22 cellular contexts compared by ENCODE assay signal in the genomic region with DNA sequence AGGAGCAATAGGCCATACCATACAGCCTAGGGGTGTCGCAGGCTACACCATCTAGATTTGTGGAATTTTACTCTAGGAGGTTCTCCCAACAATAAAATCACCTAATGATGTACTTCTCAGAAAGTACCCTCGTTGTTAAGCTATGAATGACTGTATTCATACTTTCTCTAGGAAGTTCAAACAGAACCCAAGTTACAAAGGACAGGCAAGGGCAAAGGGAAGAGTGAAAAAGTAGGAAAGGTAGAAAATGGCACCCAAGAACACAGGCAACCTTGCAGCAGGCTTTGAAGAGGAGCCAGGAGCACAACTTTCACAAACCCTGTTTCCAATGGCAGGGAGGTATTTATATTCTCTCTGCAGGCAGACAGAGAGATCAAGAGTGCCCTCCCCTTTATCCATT.
"Had no signal": no experiment of that assay in that cellular context is flagged by ENCODE, and none has a peak within 500 bp of the region (broad histone marks: within the 10 kb centered on the region; RNA-seq: fewer than 3 reads in every experiment).

No MANE protein-coding gene starts in this region.

- H3K27ac ChIP-seq: coronary artery, pancreas, testis, tibial nerve, upper lobe of right lung, vagina had no signal

- H3K9me3 Mint-ChIP-seq: naive thymus-derived CD4-positive, alpha-beta T cell; neural crest cell; stimulated activated memory B cell treated with anti-CD40 and anti-IgM and Interleukin-4, amounts not matched to agents 10 μg/mL and 1 μg/mL and 100 μg/mL, for 72 hours; stimulated activated naive CD8-positive, alpha-beta T cell treated with anti-CD3 and anti-CD28 coated beads, Interleukin-15, amount 100 ng/mL, for 72 hours had no signal

- H3K27ac Mint-ChIP-seq: naive thymus-derived CD4-positive, alpha-beta T cell; progenitor cell of endocrine pancreas; stimulated activated memory B cell treated with anti-CD40 and anti-IgM and Interleukin-4, amounts not matched to agents 10 μg/mL and 1 μg/mL and 100 μg/mL, for 72 hours; stimulated activated naive CD8-positive, alpha-beta T cell treated with anti-CD3 and anti-CD28 coated beads, Interleukin-15, amount 100 ng/mL, for 72 hours had no signal

- H3K4me1 ChIP-seq: heart right ventricle had no signal

- ATAC-seq: esophagus mucosa; heart right ventricle; naive thymus-derived CD4-positive, alpha-beta T cell; pancreas; right cardiac atrium; stimulated activated memory B cell treated with anti-CD40 and anti-IgM and Interleukin-4, amounts not matched to agents 10 μg/mL and 1 μg/mL and 100 μg/mL, for 72 hours; stimulated activated naive CD8-positive, alpha-beta T cell treated with anti-CD3 and anti-CD28 coated beads, Interleukin-15, amount 100 ng/mL, for 72 hours; upper lobe of right lung had no signal

- H3K4me3 Mint-ChIP-seq: naive thymus-derived CD4-positive, alpha-beta T cell; neural crest cell; stimulated activated memory B cell treated with anti-CD40 and anti-IgM and Interleukin-4, amounts not matched to agents 10 μg/mL and 1 μg/mL and 100 μg/mL, for 72 hours; stimulated activated naive CD8-positive, alpha-beta T cell treated with anti-CD3 and anti-CD28 coated beads, Interleukin-15, amount 100 ng/mL, for 72 hours had no signal

- H3K27me3 Mint-ChIP-seq: naive thymus-derived CD4-positive, alpha-beta T cell; progenitor cell of endocrine pancreas; stimulated activated memory B cell treated with anti-CD40 and anti-IgM and Interleukin-4, amounts not matched to agents 10 μg/mL and 1 μg/mL and 100 μg/mL, for 72 hours; stimulated activated naive CD8-positive, alpha-beta T cell treated with anti-CD3 and anti-CD28 coated beads, Interleukin-15, amount 100 ng/mL, for 72 hours had no signal

- H3K4me3 ChIP-seq: coronary artery, heart right ventricle, pancreas, testis, tibial nerve, upper lobe of right lung, vagina had no signal

- H3K27me3 ChIP-seq: heart right ventricle, pancreas, testis, tibial nerve, upper lobe of right lung, vagina had no signal

- FAIRE-seq: frontal cortex, islet of Langerhans, pancreas had no signal

- H3K9me3 ChIP-seq: heart right ventricle, pancreas, testis, tibial nerve, upper lobe of right lung, vagina had no signal

- H3K4me1 Mint-ChIP-seq: stimulated activated memory B cell treated with anti-CD40 and anti-IgM and Interleukin-4, amounts not matched to agents 10 μg/mL and 1 μg/mL and 100 μg/mL, for 72 hours; stimulated activated naive CD8-positive, alpha-beta T cell treated with anti-CD3 and anti-CD28 coated beads, Interleukin-15, amount 100 ng/mL, for 72 hours had no signal

- DNase-seq: effector CD4-positive, alpha-beta T cell; heart right ventricle; hypothalamus; kidney glomerular epithelial cell; naive thymus-derived CD4-positive, alpha-beta T cell; nucleus accumbens; pancreas; right cardiac atrium; stimulated activated CD4-positive, alpha-beta T cell treated with anti-CD3 and anti-CD28 coated beads, Interleukin-4, amount 100 ng/mL, for 1 hour; stimulated activated CD8-positive, alpha-beta memory T cell treated with anti-CD3 and anti-CD28 coated beads, Interleukin-4, amount 100 ng/mL, for 48 hours; stimulated activated naive CD8-positive, alpha-beta T cell treated with anti-CD3 and anti-CD28 coated beads, Interleukin-15, amount 100 ng/mL, for 72 hours; testis; upper lobe of right lung had no signal
